In genomic region chr6:26216015-26216885, GRCh38 we compare ENCODE assay signal across 1 cellular context.
TF ChIP-seq lines count a peak whose summit lies in the region.

No MANE protein-coding gene starts in this region.

TF ChIP-seq in HepG2, 621 proteins besides CTCF, POLR2A, EP300 and RAD21 (continued from another document and continues in another):
- TF ChIP-seq HNF1B (CRISPR knock-in tag; IDR thresholded peaks at IDR 0.05), result no peak
- peak; percentile 91 for TF ChIP-seq AFF4 (CRISPR knock-in tag; IDR thresholded peaks at IDR 0.05)
- no peak for TF ChIP-seq ATRX (CRISPR knock-in tag; IDR thresholded peaks at IDR 0.05; ENCODE audit: borderline replicate concordance)
- TF ChIP-seq KDM5A (IDR thresholded peaks at IDR 0.05; ENCODE audit: borderline replicate concordance, low read length), result no peak
- TF ChIP-seq SRSF9 (IDR thresholded peaks at IDR 0.05; ENCODE audit: borderline replicate concordance, insufficient read depth, low read depth, low read length, poor library complexity, severe bottlenecking), result no peak
- TF ChIP-seq ZNF18 (CRISPR knock-in tag; IDR thresholded peaks at IDR 0.05; ENCODE audit: insufficient replicate concordance), result no peak
- peak; percentile 75; the same call in 1 of the 2 replicates for TF ChIP-seq CENPT (CRISPR knock-in tag; IDR thresholded peaks at IDR 0.05; ENCODE audit: low read depth)
- no peak for TF ChIP-seq ZNF761 (CRISPR knock-in tag; conservative IDR thresholded peaks at IDR 0.05)
- no peak for TF ChIP-seq HNRNPUL1 (IDR thresholded peaks at IDR 0.05; ENCODE audit: low read depth, low read length)
- TF ChIP-seq PLRG1 (conservative IDR thresholded peaks at IDR 0.05), result no peak
- no peak for TF ChIP-seq SOX6 (IDR thresholded peaks at IDR 0.05)
- TF ChIP-seq SOX6 (CRISPR knock-in tag; IDR thresholded peaks at IDR 0.05), result peak; percentile 47
- peak; percentile 83; the same call in 1 of the 2 replicates for TF ChIP-seq ZC3H13 (CRISPR knock-in tag; IDR thresholded peaks at IDR 0.05)
- no peak for TF ChIP-seq ZNF7 (CRISPR knock-in tag; IDR thresholded peaks at IDR 0.05)
- TF ChIP-seq KLF15 (CRISPR knock-in tag; IDR thresholded peaks at IDR 0.05; ENCODE audit: borderline replicate concordance), result no peak
- TF ChIP-seq MAZ (IDR thresholded peaks at IDR 0.05; ENCODE audit: borderline replicate concordance, low read depth, low read length), result no peak
- TF ChIP-seq MAZ (CRISPR knock-in tag; IDR thresholded peaks at IDR 0.05; ENCODE audit: low read depth), result peak; percentile 65
- TF ChIP-seq IRX3 (CRISPR knock-in tag; IDR thresholded peaks at IDR 0.05; ENCODE audit: borderline replicate concordance, low read depth), result no peak
- TF ChIP-seq ZNF281 (CRISPR knock-in tag; IDR thresholded peaks at IDR 0.05; ENCODE audit: borderline replicate concordance), result no peak; the same call in 1 of the 2 replicates
- 0 out of 2 replicates have a peak, but pooled peaks have one; percentile 12 for TF ChIP-seq ZNF646 (CRISPR knock-in tag; IDR thresholded peaks at IDR 0.05)
- TF ChIP-seq KDM3A (CRISPR knock-in tag; IDR thresholded peaks at IDR 0.05; ENCODE audit: low read depth), result no peak; the same call in none of the 2 replicates
- TF ChIP-seq ZFP41 (CRISPR knock-in tag; IDR thresholded peaks at IDR 0.05; ENCODE audit: borderline replicate concordance), result no peak
- no peak for TF ChIP-seq ATF7-NPFF (CRISPR knock-in tag; IDR thresholded peaks at IDR 0.05; ENCODE audit: low read depth)
- TF ChIP-seq ZNF317 (CRISPR knock-in tag; IDR thresholded peaks at IDR 0.05), result no peak; the same call in 1 of the 2 replicates
- peak; percentile 12; the same call in 1 of the 2 replicates for TF ChIP-seq THRA (CRISPR knock-in tag; IDR thresholded peaks at IDR 0.05; ENCODE audit: borderline replicate concordance)
- peak; percentile 67; the same call in 1 of the 2 replicates for TF ChIP-seq KAT7 (CRISPR knock-in tag; IDR thresholded peaks at IDR 0.05; ENCODE audit: borderline replicate concordance)
- 0 out of 2 replicates have a peak, but pooled peaks have one; percentile 2 for TF ChIP-seq ZNF772 (CRISPR knock-in tag; IDR thresholded peaks at IDR 0.05)
- 0 out of 2 replicates have a peak, but pooled peaks have one; percentile 22 for TF ChIP-seq STAT6 (CRISPR knock-in tag; IDR thresholded peaks at IDR 0.05; ENCODE audit: borderline replicate concordance)
- TF ChIP-seq ERF (CRISPR knock-in tag; IDR thresholded peaks at IDR 0.05), result peak; percentile 45; the same call in 1 of the 2 replicates
- no peak for TF ChIP-seq IKZF1 (IDR thresholded peaks at IDR 0.05)
- 0 out of 2 replicates have a peak, but pooled peaks have one; percentile 10 for TF ChIP-seq ZNF878 (CRISPR knock-in tag; IDR thresholded peaks at IDR 0.05)
- TF ChIP-seq SP4 (CRISPR knock-in tag; IDR thresholded peaks at IDR 0.05), result peak; percentile 61
- no peak for TF ChIP-seq ZNF367 (CRISPR knock-in tag; IDR thresholded peaks at IDR 0.05; ENCODE audit: borderline replicate concordance)
- no peak for TF ChIP-seq PBX2 (CRISPR knock-in tag; IDR thresholded peaks at IDR 0.05)
- TF ChIP-seq AGO1 (IDR thresholded peaks at IDR 0.05; ENCODE audit: low read depth, low read length, poor library complexity, severe bottlenecking), result no peak
- no peak; the same call in 1 of the 2 replicates for TF ChIP-seq ZNF230 (CRISPR knock-in tag; IDR thresholded peaks at IDR 0.05)
- TF ChIP-seq PRPF4 (IDR thresholded peaks at IDR 0.05; ENCODE audit: low read depth, low read length, poor library complexity, severe bottlenecking), result no peak
- TF ChIP-seq MXI1 (IDR thresholded peaks at IDR 0.05; ENCODE audit: borderline replicate concordance, low read depth, low read length), result no peak; the same call in 2 of the 3 replicates
